Comparison of ENCODE assay signal across 2 cellular contexts in the genomic region with DNA sequence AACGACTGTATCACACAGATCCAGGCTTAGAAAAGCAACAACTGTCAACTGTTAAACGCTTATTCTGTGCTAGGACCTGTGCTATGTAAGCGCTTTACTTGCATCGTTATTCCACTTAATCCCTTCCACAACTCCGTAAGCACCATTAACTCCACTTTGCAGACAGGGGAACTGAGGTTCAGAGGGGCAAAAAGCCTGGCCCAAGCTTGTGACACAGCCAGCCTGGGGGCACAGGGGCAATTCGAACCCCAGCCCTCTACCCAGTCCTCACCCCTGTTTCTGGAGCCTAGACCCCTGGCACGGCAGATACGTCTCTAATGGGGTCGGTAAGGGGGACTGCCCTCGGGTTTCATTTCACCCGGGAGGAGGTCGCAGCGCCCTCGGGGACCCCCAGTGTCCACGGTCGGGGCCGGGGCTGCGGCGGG.
A peak's percentile ranks its signal among the peaks of the same experiment; 100 is the strongest.
TF ChIP-seq lines count a peak whose summit lies in the region.

No MANE protein-coding gene starts in this region.

TF ChIP-seq in HEK293, 187 proteins besides CTCF, POLR2A, EP300 and RAD21 (continued from another document and continues in another):
- TF ChIP-seq, protein P1, sequence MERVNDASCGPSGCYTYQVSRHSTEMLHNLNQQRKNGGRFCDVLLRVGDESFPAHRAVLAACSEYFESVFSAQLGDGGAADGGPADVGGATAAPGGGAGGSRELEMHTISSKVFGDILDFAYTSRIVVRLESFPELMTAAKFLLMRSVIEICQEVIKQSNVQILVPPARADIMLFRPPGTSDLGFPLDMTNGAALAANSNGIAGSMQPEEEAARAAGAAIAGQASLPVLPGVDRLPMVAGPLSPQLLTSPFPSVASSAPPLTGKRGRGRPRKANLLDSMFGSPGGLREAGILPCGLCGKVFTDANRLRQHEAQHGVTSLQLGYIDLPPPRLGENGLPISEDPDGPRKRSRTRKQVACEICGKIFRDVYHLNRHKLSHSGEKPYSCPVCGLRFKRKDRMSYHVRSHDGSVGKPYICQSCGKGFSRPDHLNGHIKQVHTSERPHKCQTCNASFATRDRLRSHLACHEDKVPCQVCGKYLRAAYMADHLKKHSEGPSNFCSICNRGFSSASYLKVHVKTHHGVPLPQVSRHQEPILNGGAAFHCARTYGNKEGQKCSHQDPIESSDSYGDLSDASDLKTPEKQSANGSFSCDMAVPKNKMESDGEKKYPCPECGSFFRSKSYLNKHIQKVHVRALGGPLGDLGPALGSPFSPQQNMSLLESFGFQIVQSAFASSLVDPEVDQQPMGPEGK (tag by site-specific recombination; IDR thresholded peaks at IDR 0.05), result peak; percentile 28; the same call in 1 of the 2 replicates
- peak; percentile 15; the same call in 1 of the 2 replicates for TF ChIP-seq GLIS2 (tag by site-specific recombination; IDR thresholded peaks at IDR 0.05)
- TF ChIP-seq ZNF426 (tag by site-specific recombination; IDR thresholded peaks at IDR 0.05), result no peak
- TF ChIP-seq ZNF2 (tag by site-specific recombination; IDR thresholded peaks at IDR 0.05), result peak; percentile 21; the same call in 1 of the 2 replicates
- TF ChIP-seq, protein P2, sequence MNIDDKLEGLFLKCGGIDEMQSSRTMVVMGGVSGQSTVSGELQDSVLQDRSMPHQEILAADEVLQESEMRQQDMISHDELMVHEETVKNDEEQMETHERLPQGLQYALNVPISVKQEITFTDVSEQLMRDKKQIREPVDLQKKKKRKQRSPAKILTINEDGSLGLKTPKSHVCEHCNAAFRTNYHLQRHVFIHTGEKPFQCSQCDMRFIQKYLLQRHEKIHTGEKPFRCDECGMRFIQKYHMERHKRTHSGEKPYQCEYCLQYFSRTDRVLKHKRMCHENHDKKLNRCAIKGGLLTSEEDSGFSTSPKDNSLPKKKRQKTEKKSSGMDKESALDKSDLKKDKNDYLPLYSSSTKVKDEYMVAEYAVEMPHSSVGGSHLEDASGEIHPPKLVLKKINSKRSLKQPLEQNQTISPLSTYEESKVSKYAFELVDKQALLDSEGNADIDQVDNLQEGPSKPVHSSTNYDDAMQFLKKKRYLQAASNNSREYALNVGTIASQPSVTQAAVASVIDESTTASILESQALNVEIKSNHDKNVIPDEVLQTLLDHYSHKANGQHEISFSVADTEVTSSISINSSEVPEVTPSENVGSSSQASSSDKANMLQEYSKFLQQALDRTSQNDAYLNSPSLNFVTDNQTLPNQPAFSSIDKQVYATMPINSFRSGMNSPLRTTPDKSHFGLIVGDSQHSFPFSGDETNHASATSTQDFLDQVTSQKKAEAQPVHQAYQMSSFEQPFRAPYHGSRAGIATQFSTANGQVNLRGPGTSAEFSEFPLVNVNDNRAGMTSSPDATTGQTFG (tag by site-specific recombination; IDR thresholded peaks at IDR 0.05; ENCODE audit: borderline replicate concordance), result no peak
- TF ChIP-seq ZSCAN30 (tag by site-specific recombination; IDR thresholded peaks at IDR 0.05), result 0 out of 2 replicates have a peak, but pooled peaks have one; percentile 19
- TF ChIP-seq ZNF449 (tag by site-specific recombination; IDR thresholded peaks at IDR 0.05), result no peak
- TF ChIP-seq ZBTB20 (tag by site-specific recombination; IDR thresholded peaks at IDR 0.05), result 0 out of 2 replicates have a peak, but pooled peaks have one; percentile 12
- 0 out of 2 replicates have a peak, but pooled peaks have one; percentile 43 for TF ChIP-seq ZNF391 (tag by site-specific recombination; IDR thresholded peaks at IDR 0.05; ENCODE audit: borderline replicate concordance, low read depth)
- TF ChIP-seq, protein P3, sequence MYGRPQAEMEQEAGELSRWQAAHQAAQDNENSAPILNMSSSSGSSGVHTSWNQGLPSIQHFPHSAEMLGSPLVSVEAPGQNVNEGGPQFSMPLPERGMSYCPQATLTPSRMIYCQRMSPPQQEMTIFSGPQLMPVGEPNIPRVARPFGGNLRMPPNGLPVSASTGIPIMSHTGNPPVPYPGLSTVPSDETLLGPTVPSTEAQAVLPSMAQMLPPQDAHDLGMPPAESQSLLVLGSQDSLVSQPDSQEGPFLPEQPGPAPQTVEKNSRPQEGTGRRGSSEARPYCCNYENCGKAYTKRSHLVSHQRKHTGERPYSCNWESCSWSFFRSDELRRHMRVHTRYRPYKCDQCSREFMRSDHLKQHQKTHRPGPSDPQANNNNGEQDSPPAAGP (tag by site-specific recombination; IDR thresholded peaks at IDR 0.05), result 0 out of 2 replicates have a peak, but pooled peaks have one; percentile 23
- TF ChIP-seq ZFP37 (tag by site-specific recombination; IDR thresholded peaks at IDR 0.05), result 0 out of 2 replicates have a peak, but pooled peaks have one; percentile 40
- peak; percentile 18; the same call in 1 of the 2 replicates for TF ChIP-seq INSM2 (tag by site-specific recombination; IDR thresholded peaks at IDR 0.05)
- TF ChIP-seq ZNF76 (tag by site-specific recombination; IDR thresholded peaks at IDR 0.05; ENCODE audit: borderline replicate concordance, low read depth), result 0 out of 2 replicates have a peak, but pooled peaks have one; percentile 25
- peak; percentile 73 for TF ChIP-seq SCRT2 (tag by site-specific recombination; IDR thresholded peaks at IDR 0.05)

TF ChIP-seq in WTC11, 78 proteins besides CTCF, POLR2A, EP300 and RAD21 (continued from another document):
- no peak for TF ChIP-seq ARID4B (CRISPR knock-in tag; IDR thresholded peaks at IDR 0.05; ENCODE audit: borderline replicate concordance)
- TF ChIP-seq, protein P4, sequence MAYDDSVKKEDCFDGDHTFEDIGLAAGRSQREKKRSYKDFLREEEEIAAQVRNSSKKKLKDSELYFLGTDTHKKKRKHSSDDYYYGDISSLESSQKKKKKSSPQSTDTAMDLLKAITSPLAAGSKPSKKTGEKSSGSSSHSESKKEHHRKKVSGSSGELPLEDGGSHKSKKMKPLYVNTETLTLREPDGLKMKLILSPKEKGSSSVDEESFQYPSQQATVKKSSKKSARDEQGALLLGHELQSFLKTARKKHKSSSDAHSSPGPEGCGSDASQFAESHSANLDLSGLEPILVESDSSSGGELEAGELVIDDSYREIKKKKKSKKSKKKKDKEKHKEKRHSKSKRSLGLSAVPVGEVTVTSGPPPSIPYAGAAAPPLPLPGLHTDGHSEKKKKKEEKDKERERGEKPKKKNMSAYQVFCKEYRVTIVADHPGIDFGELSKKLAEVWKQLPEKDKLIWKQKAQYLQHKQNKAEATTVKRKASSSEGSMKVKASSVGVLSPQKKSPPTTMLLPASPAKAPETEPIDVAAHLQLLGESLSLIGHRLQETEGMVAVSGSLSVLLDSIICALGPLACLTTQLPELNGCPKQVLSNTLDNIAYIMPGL (CRISPR knock-in tag; IDR thresholded peaks at IDR 0.05), result no peak
- TF ChIP-seq FOXP1 (CRISPR knock-in tag; IDR thresholded peaks at IDR 0.05; ENCODE audit: borderline replicate concordance), result no peak
- TF ChIP-seq MYBL2 (CRISPR knock-in tag; IDR thresholded peaks at IDR 0.05), result no peak
- TF ChIP-seq FOXJ3 (CRISPR knock-in tag; IDR thresholded peaks at IDR 0.05; ENCODE audit: borderline replicate concordance), result no peak
- no peak for TF ChIP-seq OVOL2 (CRISPR knock-in tag; IDR thresholded peaks at IDR 0.05; ENCODE audit: borderline replicate concordance)
- TF ChIP-seq E2F5 (CRISPR knock-in tag; IDR thresholded peaks at IDR 0.05), result no peak
- no peak for TF ChIP-seq EMX1 (CRISPR knock-in tag; IDR thresholded peaks at IDR 0.05)
